ENCODE assay signal across 17 cellular contexts in genomic region chr16:85441189-85441889, GRCh38.
DNase-seq lines count a peak whose midpoint lies in the region; ATAC-seq and TF ChIP-seq lines count a peak whose summit lies in the region.
"Had no signal": no experiment of that assay in that cellular context is flagged by ENCODE, and none has a peak within 500 bp of the region (broad histone marks: within the 10 kb centered on the region; RNA-seq: fewer than 3 reads in every experiment).

No MANE protein-coding gene starts in this region.

- no peaks in the 10 kb centered on the region for H3K79me2 ChIP-seq in mesendoderm (ENCODE audit: control insufficient read depth, insufficient read depth, low read length)

- H3K4ac ChIP-seq in mesendoderm (ENCODE audit: low read depth, low read length): no peak overlapping the region

- no peak overlapping the region for H3K9ac ChIP-seq in mesendoderm (ENCODE audit: low read length)
- H3K9ac ChIP-seq: BLaER1 treated with 17β-estradiol and CSF1 and Interleukin-3, amounts not matched to agents 10 nM and 100 nM had no signal

- H4K8ac ChIP-seq in mesendoderm (ENCODE audit: low read depth, low read length): no peak overlapping the region

- intact Hi-C loops in sciatic nerve (cut with DNase I): no loop called here

- peaks cover 8% of the 10 kb centered on the region for H3K4me1 ChIP-seq in mesendoderm (ENCODE audit: control insufficient read depth, low read depth, low read length)

- no peak overlapping the region for H3K18ac ChIP-seq in mesendoderm (ENCODE audit: low read length)

- TF ChIP-seq CTCF in GM12873 (IDR thresholded peaks at IDR 0.05; ENCODE audit: insufficient read depth, low read depth, low read length, missing control alignments): peak; percentile 25

- in situ Hi-C loops in SK-MEL-5 (cut with HindIII; ENCODE audit: low pct_unique_long_range_greater_than_20kb, low sequenced_read_pairs): no loop called here

- H4K5ac ChIP-seq in mesendoderm (ENCODE audit: low read length): no peak overlapping the region

- H2AK5ac ChIP-seq in mesendoderm (ENCODE audit: low read length): no peak overlapping the region

- no peak for ATAC-seq in sciatic nerve
- ATAC-seq: heart right ventricle had no signal

- H3K79me1 ChIP-seq in mesendoderm (ENCODE audit: low read length): no peaks in the 10 kb centered on the region

- no peak overlapping the region for H3K23ac ChIP-seq in mesendoderm (ENCODE audit: low read length)

- peaks cover 1% of the 10 kb centered on the region for H3K36me3 ChIP-seq in mesendoderm (ENCODE audit: control insufficient read depth, insufficient read depth, low read length)
- H3K36me3 ChIP-seq: BLaER1 treated with 17β-estradiol and CSF1 and Interleukin-3, amounts not matched to agents 10 nM and 100 nM; esophagus squamous epithelium; heart right ventricle; right atrium auricular region had no signal

- H3K4me2 ChIP-seq in mesendoderm (ENCODE audit: low read length): no peak overlapping the region

- H2BK15ac ChIP-seq in mesendoderm (replicated peaks; ENCODE audit: low read depth): no peak overlapping the region

- no peak overlapping the region for H2BK5ac ChIP-seq in mesendoderm (ENCODE audit: low read length)

- H3K56ac ChIP-seq in mesendoderm (ENCODE audit: low read length): no peak overlapping the region

- no peak overlapping the region for H3K4me3 ChIP-seq in mesendoderm (ENCODE audit: low read length)
- H3K4me3 ChIP-seq: BLaER1 treated with 17β-estradiol and CSF1 and Interleukin-3, amounts not matched to agents 10 nM and 100 nM; esophagus squamous epithelium; heart right ventricle; right atrium auricular region had no signal

- DNase-seq in Kasumi-1 (lab: John Stamatoyannopoulos, UW) (peak; percentile 32 to 56), SK-MEL-5 (ENCODE audit: low read depth, low spot score) (peak; percentile 18), mesendoderm (peak; percentile 51), ecto neural progenitor cell (ENCODE audit: low spot score) (no peak), sciatic nerve (ENCODE audit: low spot score) (no peak), GM19238 (ENCODE audit: insufficient read length, low spot score) (no peak)
- DNase-seq: activated CD4-positive, alpha-beta T cell treated with anti-CD3 and anti-CD28 coated beads, Interleukin-2, amount 10 ng/mL, durations not matched to agents 7 days and 5 days; DMS79; esophagus squamous epithelium; heart right ventricle; HFFc6; NCI-H2029 treated with DMSO at 0.1 percent for 48 hours; NCI-H524 treated with DMSO at 0.1 percent for 48 hours; nephron progenitor cell had no signal

- WGBS in mesendoderm (ENCODE audit: extremely low coverage, insufficient coverage, low lambda C conversion rate): no CpG with 5 or more reads among the region's 15 CpGs

- no peaks in the 10 kb centered on the region for H3K27me3 ChIP-seq in mesendoderm (ENCODE audit: insufficient read depth, low read length, poor library complexity)
- H3K27me3 ChIP-seq: heart right ventricle, right atrium auricular region had no signal

- no peak overlapping the region for H2BK120ac ChIP-seq in mesendoderm (ENCODE audit: low read depth, low read length)

- H3K27ac ChIP-seq in mesendoderm (ENCODE audit: low read depth, low read length): no peak overlapping the region
- H3K27ac ChIP-seq: BLaER1 treated with 17β-estradiol and CSF1 and Interleukin-3, amounts not matched to agents 10 nM and 100 nM; esophagus squamous epithelium; heart right ventricle; right atrium auricular region had no signal

Comparison
In these comparisons a context has a peak if more than half of its experiments do, and no peak if none do; other contexts are left out.
1. DNase-seq: peak in Kasumi-1 (2 of 2), SK-MEL-5 (single experiment) and mesendoderm (single experiment); none in ecto neural progenitor cell (single experiment), sciatic nerve (single experiment) and GM19238 (single experiment).